8 cellular contexts compared by ENCODE assay signal in genomic region chr1:228139406-228139930, GRCh38. TPM values are rescaled to one million over a fixed set of nuclear protein-coding genes. Genes with fewer than 3 reads are reported as not detected.
DNase-seq lines count a peak whose midpoint lies in the region; ATAC-seq and TF ChIP-seq lines count a peak whose summit lies in the region.

No MANE protein-coding gene starts in this region.

- no peaks in the 10 kb centered on the region for H3K27me3 ChIP-seq in layer of hippocampus (ENCODE audit: control insufficient read depth, insufficient read depth, low read length)
- no peaks in the 10 kb centered on the region for H3K27me3 ChIP-seq in testis

- no peaks in the 10 kb centered on the region for H3K9me3 ChIP-seq in testis

- peaks cover 30% of the 10 kb centered on the region for H3K36me3 Mint-ChIP-seq in activated CD4-positive, alpha-beta T cell treated with anti-CD3 and anti-CD28 coated beads for 36 hours (ENCODE audit: low read depth)
- H3K36me3 Mint-ChIP-seq in activated naive CD8-positive, alpha-beta T cell treated with anti-CD3 and anti-CD28 coated beads, Interleukin-2, amount 50 U/mL, for 24 hours (ENCODE audit: low read depth): peaks cover 24% of the 10 kb centered on the region

- CTCF ChIA-PET in activated CD4-positive, alpha-beta T cell treated with anti-CD3 and anti-CD28 coated beads for 36 hours (lab: Charles Lee): interaction anchor here (5.4 kb wide), 1 partner anchor 27 kb away, joined by 29 read pairs; the partner anchor contains the start of gene IBA57

- peak overlapping the region; percentile 98 for H3K27ac Mint-ChIP-seq in activated CD4-positive, alpha-beta T cell treated with anti-CD3 and anti-CD28 coated beads for 36 hours
- H3K27ac Mint-ChIP-seq in activated naive CD8-positive, alpha-beta T cell treated with anti-CD3 and anti-CD28 coated beads, Interleukin-2, amount 50 U/mL, for 24 hours: peak overlapping the region; percentile 94

- no peaks in the 10 kb centered on the region for H3K36me3 ChIP-seq in testis (ENCODE audit: low read depth, missing control alignments)

- H3K27me3 Mint-ChIP-seq in activated CD4-positive, alpha-beta T cell treated with anti-CD3 and anti-CD28 coated beads for 36 hours: peaks cover 2% of the 10 kb centered on the region
- no peaks in the 10 kb centered on the region for H3K27me3 Mint-ChIP-seq in activated naive CD8-positive, alpha-beta T cell treated with anti-CD3 and anti-CD28 coated beads, Interleukin-2, amount 50 U/mL, for 24 hours

- no peak for TF ChIP-seq CTCF in testis (IDR thresholded peaks at IDR 0.05)

- H3K27ac ChIP-seq in layer of hippocampus (ENCODE audit: low read depth, low read length) (peak overlapping the region; percentile 97), testis (peak overlapping the region; percentile 97 to 99)

- POLR2A ChIA-PET in activated CD4-positive, alpha-beta T cell treated with anti-CD3 and anti-CD28 coated beads for 36 hours (lab: Charles Lee): no interaction called here

- intact Hi-C loops in activated CD4-positive, alpha-beta T cell treated with anti-CD3 and anti-CD28 coated beads for 36 hours (cut with DNase I, micrococcal nuclease): loop anchor here in 1 of 2 experiments (10.0 kb wide), 1 partner anchor 265 kb away; the partner anchor contains the start of gene TRIM11
- intact Hi-C loops in testis (cut with DNase I; ENCODE audit: low total_unique reads): loop anchor here (10.0 kb wide), 1 partner anchor 355 kb away; no protein-coding TSS in a partner anchor

- H3K4me3 ChIP-seq in testis: peak overlapping the region; percentile 94 to 99

- H3K4me1 ChIP-seq in testis: peaks cover 23% of the 10 kb centered on the region

- peak; percentile 0 for ATAC-seq in activated CD4-positive, alpha-beta T cell treated with anti-CD3 and anti-CD28 coated beads for 36 hours
- ATAC-seq in activated naive CD8-positive, alpha-beta T cell treated with anti-CD3 and anti-CD28 coated beads, Interleukin-2, amount 50 U/mL, for 24 hours: no peak

- peak overlapping the region; percentile 97 for H3K4me3 Mint-ChIP-seq in activated CD4-positive, alpha-beta T cell treated with anti-CD3 and anti-CD28 coated beads for 36 hours
- peak overlapping the region; percentile 95 for H3K4me3 Mint-ChIP-seq in activated naive CD8-positive, alpha-beta T cell treated with anti-CD3 and anti-CD28 coated beads, Interleukin-2, amount 50 U/mL, for 24 hours

- WGBS in testis, 2 donors: 14 to 17% methylated on average over 30 of the region's 30 CpGs

- TF ChIP-seq POLR2A in testis (IDR thresholded peaks at IDR 0.05): no peak

- DNase-seq in activated CD4-positive, alpha-beta T cell treated with anti-CD3 and anti-CD28 coated beads for 36 hours: no peak
- no peak for DNase-seq in activated CD4-positive, alpha-beta T cell treated with anti-CD3 and anti-CD28 coated beads for 48 hours
- no peak for DNase-seq in activated naive CD8-positive, alpha-beta T cell treated with anti-CD3 and anti-CD28 coated beads, Interleukin-2, amount 50 U/mL, for 24 hours
- DNase-seq in testis: no peak
- no peak for DNase-seq in NOMO-1 treated with DMSO at 0.1 percent for 48 hours (lab: John Stamatoyannopoulos, UW; ENCODE audit: unreplicated experiment)
- no peak for DNase-seq in NCI-H526 treated with DMSO at 0.1 percent for 48 hours (lab: John Stamatoyannopoulos, UW)
- DNase-seq in stimulated activated CD4-positive, alpha-beta T cell treated with anti-CD3 and anti-CD28 coated beads, Interleukin-4, amount 100 ng/mL, for 1 hour: no peak

- no peaks in the 10 kb centered on the region for H3K9me3 Mint-ChIP-seq in activated CD4-positive, alpha-beta T cell treated with anti-CD3 and anti-CD28 coated beads for 36 hours (ENCODE audit: low read depth)
- H3K9me3 Mint-ChIP-seq in activated naive CD8-positive, alpha-beta T cell treated with anti-CD3 and anti-CD28 coated beads, Interleukin-2, amount 50 U/mL, for 24 hours: no peaks in the 10 kb centered on the region

- H3K4me1 Mint-ChIP-seq in activated CD4-positive, alpha-beta T cell treated with anti-CD3 and anti-CD28 coated beads for 36 hours: peaks cover 24% of the 10 kb centered on the region
- H3K4me1 Mint-ChIP-seq in activated naive CD8-positive, alpha-beta T cell treated with anti-CD3 and anti-CD28 coated beads, Interleukin-2, amount 50 U/mL, for 24 hours: peaks cover 36% of the 10 kb centered on the region

RNA-seq across cellular contexts. Expression of gene GUK1, which starts 0.6 kb away (rescaled TPM):
- total RNA-seq in activated CD4-positive, alpha-beta T cell treated with anti-CD3 and anti-CD28 coated beads for 36 hours: 100 to 1,000 TPM; 196 to 270 TPM
- total RNA-seq in testis: 100 to 1,000 TPM; 298 to 343 TPM
- polyA plus RNA-seq in testis (ENCODE audit: insufficient read depth, low read depth, low replicate concordance): 236 TPM

RNA-seq across cellular contexts. Expression of gene GJC2, which starts 10.3 kb away (rescaled TPM):
- total RNA-seq in activated CD4-positive, alpha-beta T cell treated with anti-CD3 and anti-CD28 coated beads for 36 hours: under 1 TPM in 1 of 2 experiments, not detected in 1; 0.64 TPM
- 1 to 10 TPM; 2.0 to 4.2 TPM for total RNA-seq in testis
- polyA plus RNA-seq in testis (ENCODE audit: insufficient read depth, low read depth, low replicate concordance): 2.6 TPM

RNA-seq across cellular contexts. Expression of gene IBA57, which starts 26.1 kb away (rescaled TPM):
- total RNA-seq in activated CD4-positive, alpha-beta T cell treated with anti-CD3 and anti-CD28 coated beads for 36 hours: 1 to 10 TPM; 6.0 to 8.3 TPM
- total RNA-seq in testis: 10 to 100 TPM; 16.0 to 23.2 TPM
- polyA plus RNA-seq in testis (ENCODE audit: insufficient read depth, low read depth, low replicate concordance): 21.0 TPM

RNA-seq across cellular contexts. Expression of gene MRPL55, which starts 30.4 kb away (rescaled TPM):
- 10 to 100 TPM; 51.0 to 57.7 TPM for total RNA-seq in activated CD4-positive, alpha-beta T cell treated with anti-CD3 and anti-CD28 coated beads for 36 hours
- total RNA-seq in testis: 100 to 1,000 TPM; 102 to 121 TPM
- 63.1 TPM for polyA plus RNA-seq in testis (ENCODE audit: insufficient read depth, low read depth, low replicate concordance)

RNA-seq across cellular contexts. Expression of gene C1orf35, which starts 36.3 kb away (rescaled TPM):
- total RNA-seq in activated CD4-positive, alpha-beta T cell treated with anti-CD3 and anti-CD28 coated beads for 36 hours: 10 to 100 TPM; 14.6 to 22.5 TPM
- total RNA-seq in testis: 10 to 100 TPM; 19.4 to 25.0 TPM
- polyA plus RNA-seq in testis (ENCODE audit: insufficient read depth, low read depth, low replicate concordance): 11.3 TPM
